8 cellular contexts compared by ENCODE assay signal in genomic region chr11:113675003-113675471, GRCh38. TPM values are rescaled to one million over a fixed set of nuclear protein-coding genes. Genes with fewer than 3 reads are reported as not detected.
DNase-seq lines count a peak whose midpoint lies in the region; ATAC-seq and TF ChIP-seq lines count a peak whose summit lies in the region.

No MANE protein-coding gene starts in this region.

- TF ChIP-seq CTCF in HFF-Myc (IDR thresholded peaks at IDR 0.05; ENCODE audit: low read depth, low read length, missing control alignments) (no peak), kidney epithelial cell (IDR thresholded peaks at IDR 0.05; ENCODE audit: insufficient read depth, low read length, poor library complexity, severe bottlenecking) (no peak), MM.1S (IDR thresholded peaks at IDR 0.05; ENCODE audit: low read length) (no peak)

- peak; percentile 73 for ATAC-seq in GM18517 (IDR thresholded peaks at IDR 0.05; ENCODE audit: unreplicated experiment)

- no peaks in the 10 kb centered on the region for H3K79me2 ChIP-seq in MM.1S (ENCODE audit: low read length)

- in situ Hi-C loops in HAP-1 (cut with MboI; ENCODE audit: low sequenced_read_pairs) = no loop called here

- H3K9ac ChIP-seq in MM.1S (ENCODE audit: low read length) = no peak overlapping the region

- H3K36me3 ChIP-seq in kidney epithelial cell (ENCODE audit: control insufficient read depth, insufficient read depth, low read length) (no peaks in the 10 kb centered on the region), HAP-1 (replicated peaks) (no peaks in the 10 kb centered on the region), MM.1S (replicated peaks; ENCODE audit: insufficient read depth, low read length) (no peaks in the 10 kb centered on the region), H7 (replicated peaks; ENCODE audit: control insufficient read depth, insufficient read depth, low read length) (no peaks in the 10 kb centered on the region)

- H3F3A ChIP-seq in MM.1S (ENCODE audit: insufficient read depth, low read length) = no peaks in the 10 kb centered on the region

- H3K4me3 ChIP-seq in HFF-Myc (replicated peaks; ENCODE audit: low read depth, low read length) = no peak overlapping the region
- no peak overlapping the region for H3K4me3 ChIP-seq in kidney epithelial cell (ENCODE audit: low read depth, low read length)
- no peak overlapping the region for H3K4me3 ChIP-seq in HAP-1
- no peak overlapping the region for H3K4me3 ChIP-seq in MM.1S (ENCODE audit: low read length)
- H3K4me3 ChIP-seq in H7 (ENCODE audit: insufficient read depth, low read depth, low read length) = no peak overlapping the region

- no peaks in the 10 kb centered on the region for H4K20me1 ChIP-seq in MM.1S (ENCODE audit: insufficient read depth, low read length)

- no peak overlapping the region for H3K4me2 ChIP-seq in MM.1S (ENCODE audit: low read depth, low read length)

- no peaks in the 10 kb centered on the region for H3K9me2 ChIP-seq in MM.1S (replicated peaks; ENCODE audit: insufficient read depth, low read length)

- H3K27me3 ChIP-seq in kidney epithelial cell (ENCODE audit: control insufficient read depth, insufficient read depth, low read length) (no peaks in the 10 kb centered on the region), HAP-1 (ENCODE audit: low read depth) (peaks cover 2% of the 10 kb centered on the region; the same call in 1 of the 2 replicates), MM.1S (replicated peaks; ENCODE audit: insufficient read depth, low read length) (no peaks in the 10 kb centered on the region), H7 (ENCODE audit: control insufficient read depth, insufficient read depth, low read length) (no peaks in the 10 kb centered on the region)

- H3K9me3 ChIP-seq in HAP-1 (no peaks in the 10 kb centered on the region), MM.1S (replicated peaks; ENCODE audit: insufficient read depth, low read length) (no peaks in the 10 kb centered on the region)

- DNase-seq in HFF-Myc (ENCODE audit: extremely low read depth, low read depth) = peak; percentile 30
- DNase-seq in OCI-M1 (lab: John Stamatoyannopoulos, UW) = peak; percentile 58
- peak; percentile 85 for DNase-seq in kidney epithelial cell (ENCODE audit: low read depth)
- DNase-seq in HAP-1 (ENCODE audit: low spot score in 2 of 2) = no peak
- DNase-seq in NCI-H2227 treated with DMSO at 0.1 percent for 48 hours (lab: John Stamatoyannopoulos, UW) = no peak
- no peak for DNase-seq in MM.1S
- no peak for DNase-seq in H7

- no peak overlapping the region for H3K27ac ChIP-seq in MM.1S (ENCODE audit: low read length)

- H3K4me1 ChIP-seq in HAP-1 (no peaks in the 10 kb centered on the region), MM.1S (ENCODE audit: low read length) (no peaks in the 10 kb centered on the region)

- no peak overlapping the region for H2AFZ ChIP-seq in MM.1S (ENCODE audit: low read length)

RNA-seq across cellular contexts. Expression of gene TMPRSS5, which starts 31.1 kb away (rescaled TPM):
- 0.07 TPM in 1 of 2 replicates, not detected in the other for total RNA-seq in kidney epithelial cell
- 0.21 and 0.44 TPM in 2 replicates for total RNA-seq in H7 (2014; rRNA removed; shearing (Covaris generic))

Comparison
In these comparisons a context has a peak if more than half of its experiments do, and no peak if none do; other contexts are left out.
1. DNase-seq: peak in HFF-Myc (single experiment), OCI-M1 (single experiment) and kidney epithelial cell (single experiment); none in HAP-1 (0 of 2), NCI-H2227 treated with DMSO at 0.1 percent for 48 hours (single experiment), MM.1S (single experiment) and H7 (single experiment).